Comparison of ENCODE assay signal across 1 cellular context in genomic region chr19:35612224-35612558, GRCh38.
TF ChIP-seq lines count a peak whose summit lies in the region.

No MANE protein-coding gene starts in this region.

TF ChIP-seq in GM23338, 12 proteins besides CTCF, POLR2A, EP300 and RAD21 (continued from another document):
- TF ChIP-seq, protein P1, sequence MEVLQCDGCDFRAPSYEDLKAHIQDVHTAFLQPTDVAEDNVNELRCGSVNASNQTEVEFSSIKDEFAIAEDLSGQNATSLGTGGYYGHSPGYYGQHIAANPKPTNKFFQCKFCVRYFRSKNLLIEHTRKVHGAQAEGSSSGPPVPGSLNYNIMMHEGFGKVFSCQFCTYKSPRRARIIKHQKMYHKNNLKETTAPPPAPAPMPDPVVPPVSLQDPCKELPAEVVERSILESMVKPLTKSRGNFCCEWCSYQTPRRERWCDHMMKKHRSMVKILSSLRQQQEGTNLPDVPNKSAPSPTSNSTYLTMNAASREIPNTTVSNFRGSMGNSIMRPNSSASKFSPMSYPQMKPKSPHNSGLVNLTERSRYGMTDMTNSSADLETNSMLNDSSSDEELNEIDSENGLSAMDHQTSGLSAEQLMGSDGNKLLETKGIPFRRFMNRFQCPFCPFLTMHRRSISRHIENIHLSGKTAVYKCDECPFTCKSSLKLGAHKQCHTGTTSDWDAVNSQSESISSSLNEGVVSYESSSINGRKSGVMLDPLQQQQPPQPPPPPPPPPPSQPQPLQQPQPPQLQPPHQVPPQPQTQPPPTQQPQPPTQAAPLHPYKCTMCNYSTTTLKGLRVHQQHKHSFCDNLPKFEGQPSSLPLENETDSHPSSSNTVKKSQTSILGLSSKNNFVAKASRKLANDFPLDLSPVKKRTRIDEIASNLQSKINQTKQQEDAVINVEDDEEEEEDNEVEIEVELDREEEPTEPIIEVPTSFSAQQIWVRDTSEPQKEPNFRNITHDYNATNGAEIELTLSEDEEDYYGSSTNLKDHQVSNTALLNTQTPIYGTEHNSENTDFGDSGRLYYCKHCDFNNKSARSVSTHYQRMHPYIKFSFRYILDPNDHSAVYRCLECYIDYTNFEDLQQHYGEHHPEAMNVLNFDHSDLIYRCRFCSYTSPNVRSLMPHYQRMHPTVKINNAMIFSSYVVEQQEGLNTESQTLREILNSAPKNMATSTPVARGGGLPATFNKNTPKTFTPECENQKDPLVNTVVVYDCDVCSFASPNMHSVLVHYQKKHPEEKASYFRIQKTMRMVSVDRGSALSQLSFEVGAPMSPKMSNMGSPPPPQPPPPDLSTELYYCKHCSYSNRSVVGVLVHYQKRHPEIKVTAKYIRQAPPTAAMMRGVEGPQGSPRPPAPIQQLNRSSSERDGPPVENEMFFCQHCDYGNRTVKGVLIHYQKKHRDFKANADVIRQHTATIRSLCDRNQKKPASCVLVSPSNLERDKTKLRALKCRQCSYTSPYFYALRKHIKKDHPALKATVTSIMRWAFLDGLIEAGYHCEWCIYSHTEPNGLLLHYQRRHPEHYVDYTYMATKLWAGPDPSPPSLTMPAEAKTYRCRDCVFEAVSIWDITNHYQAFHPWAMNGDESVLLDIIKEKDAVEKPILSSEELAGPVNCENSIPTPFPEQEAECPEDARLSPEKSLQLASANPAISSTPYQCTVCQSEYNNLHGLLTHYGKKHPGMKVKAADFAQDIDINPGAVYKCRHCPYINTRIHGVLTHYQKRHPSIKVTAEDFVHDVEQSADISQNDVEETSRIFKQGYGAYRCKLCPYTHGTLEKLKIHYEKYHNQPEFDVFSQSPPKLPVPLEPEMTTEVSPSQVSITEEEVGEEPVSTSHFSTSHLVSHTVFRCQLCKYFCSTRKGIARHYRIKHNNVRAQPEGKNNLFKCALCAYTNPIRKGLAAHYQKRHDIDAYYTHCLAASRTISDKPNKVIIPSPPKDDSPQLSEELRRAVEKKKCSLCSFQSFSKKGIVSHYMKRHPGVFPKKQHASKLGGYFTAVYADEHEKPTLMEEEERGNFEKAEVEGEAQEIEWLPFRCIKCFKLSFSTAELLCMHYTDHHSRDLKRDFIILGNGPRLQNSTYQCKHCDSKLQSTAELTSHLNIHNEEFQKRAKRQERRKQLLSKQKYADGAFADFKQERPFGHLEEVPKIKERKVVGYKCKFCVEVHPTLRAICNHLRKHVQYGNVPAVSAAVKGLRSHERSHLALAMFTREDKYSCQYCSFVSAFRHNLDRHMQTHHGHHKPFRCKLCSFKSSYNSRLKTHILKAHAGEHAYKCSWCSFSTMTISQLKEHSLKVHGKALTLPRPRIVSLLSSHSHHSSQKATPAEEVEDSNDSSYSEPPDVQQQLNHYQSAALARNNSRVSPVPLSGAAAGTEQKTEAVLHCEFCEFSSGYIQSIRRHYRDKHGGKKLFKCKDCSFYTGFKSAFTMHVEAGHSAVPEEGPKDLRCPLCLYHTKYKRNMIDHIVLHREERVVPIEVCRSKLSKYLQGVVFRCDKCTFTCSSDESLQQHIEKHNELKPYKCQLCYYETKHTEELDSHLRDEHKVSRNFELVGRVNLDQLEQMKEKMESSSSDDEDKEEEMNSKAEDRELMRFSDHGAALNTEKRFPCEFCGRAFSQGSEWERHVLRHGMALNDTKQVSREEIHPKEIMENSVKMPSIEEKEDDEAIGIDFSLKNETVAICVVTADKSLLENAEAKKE (CRISPR knock-in tag; IDR thresholded peaks at IDR 0.05), result no peak
- TF ChIP-seq ZNF114 (CRISPR knock-in tag; IDR thresholded peaks at IDR 0.05), result no peak
